In the genomic region with DNA sequence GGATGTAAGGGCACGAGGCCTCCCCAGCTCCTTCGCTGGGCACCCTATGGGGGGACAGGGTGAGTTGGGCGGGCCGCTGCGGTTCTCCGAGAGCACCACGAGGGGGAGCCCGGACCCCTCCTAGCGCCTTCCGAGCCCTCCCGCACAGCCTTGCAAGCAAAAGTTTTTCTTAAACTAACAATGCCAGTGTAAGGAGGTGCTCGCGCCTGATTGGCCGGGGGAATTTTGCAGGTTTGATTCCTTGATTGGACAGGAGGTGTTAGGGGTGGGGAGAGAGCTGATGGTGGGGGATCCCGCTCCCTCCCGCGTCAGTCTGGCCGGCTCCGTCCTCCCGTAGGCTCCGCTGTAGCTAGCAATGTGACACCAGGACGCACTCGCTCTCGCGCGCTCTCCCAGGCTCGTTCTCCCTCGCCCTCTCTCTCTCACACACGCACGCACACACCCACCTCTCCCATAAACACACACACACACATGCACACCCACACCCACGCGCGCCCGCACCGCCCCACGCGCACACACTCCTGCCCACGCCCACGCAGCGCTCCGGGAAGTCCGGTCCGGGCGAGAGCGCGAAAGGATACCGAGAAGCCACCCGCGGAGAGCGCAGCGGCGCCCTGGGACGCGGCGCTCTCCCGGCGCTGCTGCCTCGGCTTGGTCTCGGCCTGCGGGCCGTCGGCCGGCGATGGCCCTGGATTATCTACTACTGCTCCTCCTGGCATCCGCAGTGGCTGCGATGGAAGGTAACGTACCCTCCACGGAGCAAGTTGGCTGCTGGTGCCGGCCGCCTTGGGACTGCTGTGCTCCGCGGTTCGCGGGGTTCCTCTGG, we compare ENCODE assay signal across 8 cellular contexts. TPM values are rescaled to one million over a fixed set of nuclear protein-coding genes. Genes with fewer than 3 reads are reported as not detected.
DNase-seq lines count a peak whose midpoint lies in the region; ATAC-seq and TF ChIP-seq lines count a peak whose summit lies in the region.

A gene (plus strand): TSS at position 311 of the 826 bp plus-strand sequence.

- H3K27me3 ChIP-seq in CD4-positive, alpha-beta memory T cell (ENCODE audit: insufficient read depth, low read length), result no peaks in the 10 kb centered on the region
- H3K27me3 ChIP-seq in ectodermal cell (ENCODE audit: control insufficient read depth, insufficient read depth, low read length, poor library complexity, severe bottlenecking), result peaks cover 34% of the 10 kb centered on the region
- peaks cover 51% of the 10 kb centered on the region for H3K27me3 ChIP-seq in lower lobe of right lung (ENCODE audit: low read depth)

- intact Hi-C loops in CD4-positive, alpha-beta memory T cell (cut with micrococcal nuclease), result loop anchor here (5.0 kb wide), 1 partner anchor 1247 kb away; no protein-coding TSS in a partner anchor
- intact Hi-C loops in lower lobe of right lung (cut with DNase I), result no loop called here

- CTCF ChIA-PET in CD4-positive, alpha-beta memory T cell (lab: Charles Lee; ENCODE audit: partially characterized antibody), result interaction anchor here (0.5 to 1.5 kb wide), 4 partner anchors 9 to 1248 kb away, joined by 3 to 10 read pairs (median 3); no protein-coding TSS in a partner anchor

- TF ChIP-seq CTCF in lower lobe of right lung (IDR thresholded peaks at IDR 0.05), result peak; percentile 86

- H3K4me3 Mint-ChIP-seq in CD4-positive, alpha-beta memory T cell, result peak within 1 kb of the TSS; percentile 83 to 92 (median 87)

- POLR2A ChIA-PET in CD4-positive, alpha-beta memory T cell (lab: Charles Lee; ENCODE audit: partially characterized antibody), result no interaction called here

- H3K27me3 Mint-ChIP-seq in CD4-positive, alpha-beta memory T cell, result peaks cover 33 to 39% of the 10 kb centered on the region in 2 donors

- ATAC-seq in GM19324 (IDR thresholded peaks at IDR 0.05; ENCODE audit: low FRiP score, unreplicated experiment) (peak; percentile 81), HG03439 (IDR thresholded peaks at IDR 0.05; ENCODE audit: unreplicated experiment) (peak; percentile 81), lower lobe of right lung (peak; percentile 90 to 91)

- H3K36me3 ChIP-seq in CD4-positive, alpha-beta memory T cell (ENCODE audit: insufficient read depth, low read length), result no peaks in the 10 kb centered on the region
- H3K36me3 ChIP-seq in ectodermal cell (ENCODE audit: control insufficient read depth, insufficient read depth, low read length) (no peaks in the 10 kb centered on the region), lower lobe of right lung (no peaks in the 10 kb centered on the region)

- peak within 1 kb of the TSS in 1 of 7 donors; percentile 67 for H3K27ac Mint-ChIP-seq in CD4-positive, alpha-beta memory T cell

- 1% methylated on average over 74 of the region's 74 CpGs for WGBS in ectodermal cell, 2 experiments

- H3K4me1 ChIP-seq in CD4-positive, alpha-beta memory T cell (ENCODE audit: insufficient read depth, low read length), result no peaks in the 10 kb centered on the region
- H3K4me1 ChIP-seq in ectodermal cell (ENCODE audit: control insufficient read depth, insufficient read depth, low read length) (peaks cover 11% of the 10 kb centered on the region), lower lobe of right lung (peaks cover 24% of the 10 kb centered on the region)

- peak within 1 kb of the TSS in 1 of 2 donors; percentile 28 for H3K4me3 ChIP-seq in CD4-positive, alpha-beta memory T cell (ENCODE audit: low read length in 2 of 2)
- peak within 1 kb of the TSS; percentile 45 for H3K4me3 ChIP-seq in ectodermal cell (ENCODE audit: insufficient read depth, low read depth, low read length)
- peak within 1 kb of the TSS; percentile 53 for H3K4me3 ChIP-seq in lower lobe of right lung

- no peak within 1 kb of the TSS for H3K27ac ChIP-seq in CD4-positive, alpha-beta memory T cell (ENCODE audit: low read depth, low read length)
- H3K27ac ChIP-seq in ectodermal cell (ENCODE audit: insufficient read depth, low read depth, low read length, poor library complexity, severe bottlenecking), result no peak within 1 kb of the TSS
- H3K27ac ChIP-seq in lower lobe of right lung, result no peak within 1 kb of the TSS

- no peaks in the 10 kb centered on the region for H3K9me3 ChIP-seq in CD4-positive, alpha-beta memory T cell (ENCODE audit: control insufficient read depth in 1 of 2, low read length in 2 of 2)
- H3K9me3 ChIP-seq in ectodermal cell (ENCODE audit: control insufficient read depth, low read length) (no peaks in the 10 kb centered on the region), lower lobe of right lung (no peaks in the 10 kb centered on the region)

- H3K4me1 Mint-ChIP-seq in CD4-positive, alpha-beta memory T cell, result peaks cover 7 to 17% (median 11%) of the 10 kb centered on the region in 4 donors

- peak; percentile 29 to 44 (median 38) for DNase-seq in CD4-positive, alpha-beta memory T cell
- DNase-seq in NCI-H345 treated with DMSO at 0.1 percent for 48 hours (lab: John Stamatoyannopoulos, UW; ENCODE audit: unreplicated experiment), result peak; percentile 88
- DNase-seq in activated CD4-positive, alpha-beta T cell treated with anti-CD3 and anti-CD28 coated beads for 48 hours, result peak; percentile 83
- DNase-seq in lower lobe of right lung, result peak; percentile 81
- DNase-seq in stimulated activated CD4-positive, alpha-beta T cell treated with anti-CD3 and anti-CD28 coated beads, TNF-alpha, amount 100 ng/mL, for 24 hours (ENCODE audit: low read depth in 3 of 3), result peak; percentile 21 to 68 (median 34)

- H3K36me3 Mint-ChIP-seq in CD4-positive, alpha-beta memory T cell, result no peaks in the 10 kb centered on the region

- H3K9me3 Mint-ChIP-seq in CD4-positive, alpha-beta memory T cell, result no peaks in the 10 kb centered on the region

RNA-seq across cellular contexts. Expression of the gene that starts here (rescaled TPM):
- under 1 TPM in 1 of 2 experiments, not detected in 1; 0.69 TPM for total RNA-seq in CD4-positive, alpha-beta memory T cell
- under 1 TPM; 0.30 to 0.43 TPM for polyA plus RNA-seq in CD4-positive, alpha-beta memory T cell
- 40.4 TPM for polyA plus RNA-seq in ectodermal cell (2013, experiment 1 of 4)
- polyA plus RNA-seq in ectodermal cell (2013, experiment 2 of 4), result 41.0 TPM
- polyA plus RNA-seq in ectodermal cell (2013, experiment 3 of 4), result 23.4 TPM
- 27.6 TPM for polyA plus RNA-seq in ectodermal cell (2013, experiment 4 of 4)
- total RNA-seq in lower lobe of right lung, result 3.0 TPM

Comparison
In these comparisons a context has a peak if more than half of its experiments do, and no peak if none do; other contexts are left out.
1. Peak in DNase-seq in CD4-positive, alpha-beta memory T cell; RNA of the gene not detected or under 1 TPM.
2. DNase-seq: peak in every context shown above with its lines; median percentile 88 in NCI-H345 treated with DMSO at 0.1 percent for 48 hours; 83 in activated CD4-positive, alpha-beta T cell treated with anti-CD3 and anti-CD28 coated beads for 48 hours; 81 in lower lobe of right lung; 38 in CD4-positive, alpha-beta memory T cell; 34 in stimulated activated CD4-positive, alpha-beta T cell treated with anti-CD3 and anti-CD28 coated beads, TNF-alpha, amount 100 ng/mL, for 24 hours.